In genomic region chr16:19523559-19524355, GRCh38 we compare ENCODE assay signal across 8 cellular contexts. TPM values are rescaled to one million over a fixed set of nuclear protein-coding genes. Genes with fewer than 3 reads are reported as not detected.
DNase-seq lines count a peak whose midpoint lies in the region; ATAC-seq and TF ChIP-seq lines count a peak whose summit lies in the region.

Gene CCP110 (plus strand): TSS chr16:19523942. CDS start chr16:19527882, 3,940 bp downstream.

- H3K4me1 ChIP-seq in mammary epithelial cell (ENCODE audit: insufficient read depth, low read length) = peaks cover 29% of the 10 kb centered on the region
- peaks cover 24% of the 10 kb centered on the region for H3K4me1 ChIP-seq in iPS-20b (ENCODE audit: insufficient read depth, low read length)
- H3K4me1 ChIP-seq in skeletal muscle tissue (ENCODE audit: control insufficient read depth in 3 of 3, insufficient read depth in 3 of 3, low read length in 3 of 3) = peaks cover 22 to 36% (median 29%) of the 10 kb centered on the region in 3 donors

- ATAC-seq in GM18907 (IDR thresholded peaks at IDR 0.05; ENCODE audit: unreplicated experiment) (peak; percentile 66), HG03139 (IDR thresholded peaks at IDR 0.05; ENCODE audit: unreplicated experiment) (peak; percentile 59)

- dilution Hi-C loops in mammary epithelial cell (cut with HindIII; ENCODE audit: low sequenced_read_pairs) = loop anchor here (25.0 kb wide), 1 partner anchor 386 kb away; no protein-coding TSS in a partner anchor

- peak within 1 kb of the TSS; percentile 83 for H3K27ac ChIP-seq in WERI-Rb-1
- peak within 1 kb of the TSS; percentile 62 for H3K27ac ChIP-seq in mammary epithelial cell (ENCODE audit: insufficient read depth, low read depth, low read length)
- H3K27ac ChIP-seq in iPS-20b (ENCODE audit: low read length) = peak within 1 kb of the TSS; percentile 2
- peak within 1 kb of the TSS; percentile 23 for H3K27ac ChIP-seq in skeletal muscle tissue (ENCODE audit: low read depth, low read length)

- intact Hi-C loops in mammary epithelial cell (cut with micrococcal nuclease) = loop anchor here (5.0 to 10.0 kb wide), 3 partner anchors 136 to 719 kb away; partner anchors contain the start of gene ARL6IP1

- H2AFZ ChIP-seq in mammary epithelial cell (ENCODE audit: low read depth, low read length) = peak within 1 kb of the TSS; percentile 98

- BruUV-seq in mammary epithelial cell (replicated peaks; lab: Mats Ljungman, UMichigan) = no TSS peak

- DNase-seq in ACHN = peak; percentile 99
- peak; percentile 98 for DNase-seq in NCI-H2227 (lab: John Stamatoyannopoulos, UW; ENCODE audit: unreplicated experiment)
- DNase-seq in WERI-Rb-1 = peak; percentile 96
- peak; percentile 95 for DNase-seq in mammary epithelial cell

- in situ Hi-C loops in ACHN (cut with HindIII; ENCODE audit: low pct_ligation_motif_present, low pct_unique_long_range_greater_than_20kb, low sequenced_read_pairs) = loop anchor here (25.0 kb wide), 1 partner anchor 111 kb away; the partner anchor contains the start of gene TMC5
- in situ Hi-C loops in mammary epithelial cell (cut with MboI; ENCODE audit: low sequenced_read_pairs in 2 of 2) = loop anchor here (10.0 to 25.0 kb wide), 3 partner anchors 436 to 739 kb away; partner anchors contain the start of gene TMC7 (in 1 of the 2)

- CTCF ChIA-PET in mammary epithelial cell (lab: Charles Lee; ENCODE audit: low non-redundant PET) = interaction anchor here (1.0 kb wide), 1 partner anchor 31 kb away, joined by 5 read pairs; the partner anchor contains the start of gene VPS35L

- H3K4me2 ChIP-seq in mammary epithelial cell (ENCODE audit: insufficient read depth, low read depth, low read length) = peak within 1 kb of the TSS; percentile 85

- 4% methylated on average over 24 of the region's 51 CpGs for WGBS in mammary epithelial cell (ENCODE audit: low coverage, missing lambda C conversion rate)

- H3K36me3 ChIP-seq in WERI-Rb-1 = peaks cover 22% of the 10 kb centered on the region
- peaks cover 10% of the 10 kb centered on the region for H3K36me3 ChIP-seq in mammary epithelial cell (ENCODE audit: insufficient read depth, low read length)
- peaks cover 12% of the 10 kb centered on the region for H3K36me3 ChIP-seq in iPS-20b (ENCODE audit: insufficient read depth, low read depth, low read length)
- H3K36me3 ChIP-seq in skeletal muscle tissue (ENCODE audit: control insufficient read depth in 3 of 3, insufficient read depth in 3 of 3, low read length in 3 of 3) = peaks cover 0 to 12% (median 11%) of the 10 kb centered on the region in 3 donors

- no peaks in the 10 kb centered on the region for H4K20me1 ChIP-seq in mammary epithelial cell (ENCODE audit: insufficient read depth, low read length)

- H3K79me2 ChIP-seq in mammary epithelial cell (ENCODE audit: insufficient read depth, low read length) = peaks cover 67% of the 10 kb centered on the region

- no peaks in the 10 kb centered on the region for H3K9me3 ChIP-seq in WERI-Rb-1 (ENCODE audit: severe bottlenecking)
- H3K9me3 ChIP-seq in mammary epithelial cell (replicated peaks; ENCODE audit: insufficient read depth, low read length) = no peaks in the 10 kb centered on the region
- no peaks in the 10 kb centered on the region for H3K9me3 ChIP-seq in iPS-20b (ENCODE audit: insufficient read depth, low read depth, low read length)
- no peaks in the 10 kb centered on the region for H3K9me3 ChIP-seq in skeletal muscle tissue (ENCODE audit: control insufficient read depth in 3 of 3, low read length in 3 of 3)

- H3K9ac ChIP-seq in mammary epithelial cell (ENCODE audit: insufficient read depth, low read length) (peak within 1 kb of the TSS; percentile 77), iPS-20b (ENCODE audit: low read depth, low read length) (peak within 1 kb of the TSS; percentile 85), skeletal muscle tissue (ENCODE audit: low read depth in 1 of 3, low read length in 3 of 3) (peak within 1 kb of the TSS; percentile 76 to 86 (median 85))

- H3K27me3 ChIP-seq in WERI-Rb-1 (ENCODE audit: insufficient read depth, low read depth, severe bottlenecking) = no peaks in the 10 kb centered on the region
- no peaks in the 10 kb centered on the region for H3K27me3 ChIP-seq in mammary epithelial cell (ENCODE audit: insufficient read depth, low read length)
- no peaks in the 10 kb centered on the region for H3K27me3 ChIP-seq in iPS-20b (ENCODE audit: insufficient read depth, low read length)
- H3K27me3 ChIP-seq in skeletal muscle tissue (ENCODE audit: control insufficient read depth in 3 of 3, insufficient read depth in 3 of 3, low read length in 3 of 3) = no peaks in the 10 kb centered on the region

- TF ChIP-seq CTCF in WERI-Rb-1 (IDR thresholded peaks at IDR 0.05; ENCODE audit: low read depth, low read length) = no peak
- no peak for TF ChIP-seq CTCF in mammary epithelial cell (conservative IDR thresholded peaks at IDR 0.05 in 1 of 2, IDR thresholded peaks at IDR 0.05 in 1 of 2; ENCODE audit: extremely low read depth in 1 of 2, insufficient read depth in 1 of 2, low read depth in 1 of 2, low read length in 2 of 2)

- H3K4me3 ChIP-seq in WERI-Rb-1 (ENCODE audit: low read depth, low read length) (peak within 1 kb of the TSS; percentile 73), mammary epithelial cell (replicated peaks in 1 of 3; ENCODE audit: insufficient read depth in 1 of 3, low read depth in 2 of 3, low read length in 3 of 3) (peak within 1 kb of the TSS; percentile 98 to 99 (median 98)), iPS-20b (ENCODE audit: low read length) (peak within 1 kb of the TSS; percentile 95), skeletal muscle tissue (ENCODE audit: low read length in 3 of 3) (peak within 1 kb of the TSS; percentile 92 to 95 (median 93))

RNA-seq across cellular contexts. Expression of gene CCP110, which starts in this region (rescaled TPM):
- total RNA-seq in mammary epithelial cell (10 to 100 TPM in 1 of 2 donors, 1 to 10 TPM in 1; 9.3 to 17.2 TPM), skeletal muscle tissue (11.5 TPM)
- 4.9 TPM for polyA plus RNA-seq in mammary epithelial cell
- polyA minus RNA-seq in mammary epithelial cell = 7.3 TPM

Comparison
In these comparisons a context has a peak if more than half of its experiments do, and no peak if none do; other contexts are left out.
1. Peak in every context shown above with its lines: DNase-seq, ATAC-seq, H3K4me3 ChIP-seq and H3K27ac ChIP-seq.
2. H3K27ac ChIP-seq: peak in every context shown above with its lines; median percentile 83 in WERI-Rb-1; 62 in mammary epithelial cell; 23 in skeletal muscle tissue; 2 in iPS-20b.